In the genomic region with DNA sequence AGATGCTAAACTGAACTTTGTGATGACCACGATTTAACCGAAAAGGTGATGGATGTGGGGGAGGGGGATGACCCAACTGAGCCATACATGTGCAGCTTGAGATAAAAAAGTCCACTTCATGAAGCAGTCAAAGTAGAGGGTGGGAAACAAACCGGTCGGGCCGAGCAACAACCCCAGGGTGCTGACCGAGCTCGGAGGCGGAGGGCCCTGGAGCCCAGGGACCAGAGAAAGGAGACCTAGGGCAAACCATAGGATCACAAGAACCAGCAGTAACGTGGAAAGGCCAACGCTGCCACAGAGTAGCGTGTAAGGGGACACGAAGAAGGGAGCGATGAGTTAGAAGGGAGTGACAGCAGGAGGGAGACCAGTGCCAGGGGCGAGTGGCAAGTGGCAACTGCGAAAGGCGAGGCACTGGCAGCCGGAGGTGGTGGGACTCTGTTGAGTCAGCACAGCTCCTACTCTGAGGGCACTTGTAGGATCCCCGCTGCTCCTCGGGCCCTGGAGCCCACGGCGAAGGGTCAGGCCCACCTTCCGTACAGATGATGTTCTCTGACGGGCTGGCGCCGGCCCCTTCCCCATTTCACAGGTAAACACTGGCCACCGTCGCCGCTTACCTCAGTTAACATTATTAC, we compare ENCODE assay signal across 8 cellular contexts. TPM values are rescaled to one million over a fixed set of nuclear protein-coding genes. Genes with fewer than 3 reads are reported as not detected.
DNase-seq lines count a peak whose midpoint lies in the region; ATAC-seq and TF ChIP-seq lines count a peak whose summit lies in the region.

No MANE protein-coding gene starts in this region.

- peak overlapping the region; percentile 84 for H3K27ac ChIP-seq in DND-41 (ENCODE audit: low read length)
- H3K27ac ChIP-seq in HUES6 (ENCODE audit: low read depth, low read length): peak overlapping the region; percentile 85

- H2AFZ ChIP-seq in DND-41 (ENCODE audit: low read depth, low read length): peak overlapping the region; percentile 91

- H3K9ac ChIP-seq in DND-41 (ENCODE audit: low read depth, low read length) (peak overlapping the region; percentile 80), HUES6 (ENCODE audit: low read length) (peak overlapping the region; percentile 85)

- no peaks in the 10 kb centered on the region for H3K9me3 ChIP-seq in DND-41 (ENCODE audit: insufficient read depth, low read length, severe bottlenecking)
- no peaks in the 10 kb centered on the region for H3K9me3 ChIP-seq in HUES6 (ENCODE audit: control insufficient read depth, insufficient read depth, low read depth, low read length)

- ATAC-seq in DND-41 (ENCODE audit: insufficient read depth, low read depth) (peak; percentile 66), GM21526 (IDR thresholded peaks at IDR 0.05; ENCODE audit: low FRiP score, unreplicated experiment) (peak; percentile 35), sciatic nerve (peak; percentile 79)

- H3K4me3 ChIP-seq in DND-41 (ENCODE audit: low read depth in 1 of 2, low read length in 2 of 2) (peak overlapping the region; percentile 58 to 89), HUES6 (ENCODE audit: low read depth, low read length) (peak overlapping the region; percentile 88)

- H3K27me3 ChIP-seq in DND-41 (ENCODE audit: insufficient read depth, low read length, poor library complexity) (no peaks in the 10 kb centered on the region), HUES6 (ENCODE audit: control insufficient read depth, insufficient read depth, low read length) (no peaks in the 10 kb centered on the region; the same call in 1 of the 2 replicates)

- H3K79me2 ChIP-seq in DND-41 (ENCODE audit: insufficient read depth, low read length): peaks cover 56% of the 10 kb centered on the region

- DNase-seq in DND-41: peak; percentile 53
- peak; percentile 12 to 51 (median 29) for DNase-seq in T-helper 1 cell
- peak in 49 of 58 donors; percentile 17 to 79 (median 58) for DNase-seq in anterior cingulate cortex (lab: John Stamatoyannopoulos, UW)
- DNase-seq in hippocampal formation (lab: John Stamatoyannopoulos, UW): peak; percentile 52 to 56
- peak; percentile 68 for DNase-seq in sciatic nerve (ENCODE audit: low spot score)
- no peak for DNase-seq in NCI-H1436 treated with DMSO at 0.1 percent for 48 hours (lab: John Stamatoyannopoulos, UW)

- TF ChIP-seq CTCF in DND-41 (IDR thresholded peaks at IDR 0.05; ENCODE audit: borderline replicate concordance, extremely low read depth, low read length, poor library complexity, severe bottlenecking): no peak

- H3K4me2 ChIP-seq in DND-41 (ENCODE audit: insufficient read depth, low read length): peak overlapping the region; percentile 77

- H3K36me3 ChIP-seq in DND-41 (ENCODE audit: insufficient read depth, low read length) (no peaks in the 10 kb centered on the region; the same call in 1 of the 2 replicates), HUES6 (ENCODE audit: control insufficient read depth, insufficient read depth, low read length) (no peaks in the 10 kb centered on the region)

- intact Hi-C loops in sciatic nerve (cut with DNase I): no loop called here

- peaks cover 44% of the 10 kb centered on the region for H3K4me1 ChIP-seq in DND-41 (ENCODE audit: insufficient read depth, low read length)
- peaks cover 14% of the 10 kb centered on the region for H3K4me1 ChIP-seq in HUES6 (ENCODE audit: control insufficient read depth, insufficient read depth, low read length)

- peaks cover 4% of the 10 kb centered on the region; the same call in 1 of the 2 replicates for H4K20me1 ChIP-seq in DND-41 (ENCODE audit: insufficient read depth, low read length)

RNA-seq across cellular contexts. Expression of a gene that starts 0.5 kb away (rescaled TPM):
- 65.4 TPM for total RNA-seq in sciatic nerve
